ENCODE assay signal across 34 cellular contexts in genomic region chr6:156676721-156677120, GRCh38.
"Had no signal": no experiment of that assay in that cellular context is flagged by ENCODE, and none has a peak within 500 bp of the region (broad histone marks: within the 10 kb centered on the region; RNA-seq: fewer than 3 reads in every experiment).

No MANE protein-coding gene starts in this region.

- H3K4me3 ChIP-seq: MG63 had no signal

- H3K9me3 ChIP-seq: MG63 had no signal

- DNase-seq: Karpas-422, Kasumi-1, MG63, MM.1S, MV-4-11, NCI-H1048, NCI-H1092, NCI-H1092 treated with DMSO at 0.1 percent for 48 hours, NCI-H1105, NCI-H1105 treated with DMSO at 0.1 percent for 48 hours, NCI-H1417, NCI-H1417 treated with DMSO at 0.1 percent for 48 hours, NCI-H1436, NCI-H1436 treated with DMSO at 0.1 percent for 48 hours, NCI-H146, NCI-H1694, NCI-H1694 treated with DMSO at 0.1 percent for 48 hours, NCI-H187, NCI-H187 treated with DMSO at 0.1 percent for 48 hours, NCI-H1930, NCI-H2029, NCI-H2029 treated with DMSO at 0.1 percent for 48 hours, NCI-H2081, NCI-H2081 treated with DMSO at 0.1 percent for 48 hours, NCI-H2171, NCI-H2171 treated with DMSO at 0.1 percent for 48 hours, NCI-H2227 treated with DMSO at 0.1 percent for 48 hours, NCI-H226, NCI-H345, NCI-H446, NCI-H446 treated with DMSO at 0.1 percent for 48 hours, NCI-H510A, NCI-H510A treated with DMSO at 0.1 percent for 48 hours had no signal

- H3K36me3 ChIP-seq: MG63 had no signal

- H3K9ac ChIP-seq: KMS-11 had no signal

- H3K27ac ChIP-seq: KMS-11 had no signal

- H3K4me2 ChIP-seq: KMS-11 had no signal

- H3K27me3 ChIP-seq: MG63 had no signal
